ENCODE assay signal across 1 cellular context in genomic region chr13:96003304-96003703, GRCh38.
TF ChIP-seq lines count a peak whose summit lies in the region.

No MANE protein-coding gene starts in this region.

TF ChIP-seq in GM23338, 12 proteins besides CTCF, POLR2A, EP300 and RAD21 (continued from another document):
- no peak for TF ChIP-seq ZNF462 (CRISPR knock-in tag; IDR thresholded peaks at IDR 0.05)
- TF ChIP-seq ZNF114 (CRISPR knock-in tag; IDR thresholded peaks at IDR 0.05): no peak
- no peak for TF ChIP-seq NANOG (IDR thresholded peaks at IDR 0.05; ENCODE audit: borderline replicate concordance)
- TF ChIP-seq POLR2AphosphoS5 (IDR thresholded peaks at IDR 0.05; ENCODE audit: low read depth): no peak
- no peak for TF ChIP-seq ZNF331 (CRISPR knock-in tag; IDR thresholded peaks at IDR 0.05; ENCODE audit: low read depth)
- TF ChIP-seq ETS1 (IDR thresholded peaks at IDR 0.05): no peak
